ENCODE assay signal across 8 cellular contexts in genomic region chr17:38606646-38607611, GRCh38. TPM values are rescaled to one million over a fixed set of nuclear protein-coding genes. Genes with fewer than 3 reads are reported as not detected.
A peak's percentile ranks its signal among the peaks of the same experiment; 100 is the strongest.
DNase-seq lines count a peak whose midpoint lies in the region; ATAC-seq and TF ChIP-seq lines count a peak whose summit lies in the region.

No MANE protein-coding gene starts in this region.

- H3K27me3 Mint-ChIP-seq in CD4-positive, alpha-beta T cell, result peaks cover 83% of the 10 kb centered on the region
- H3K27me3 Mint-ChIP-seq in effector memory CD8-positive, alpha-beta T cell, result peaks cover 47 to 88% of the 10 kb centered on the region in 2 donors

- TF ChIP-seq CTCF in CD4-positive, alpha-beta T cell (IDR thresholded peaks at IDR 0.05), result no peak

- no peaks in the 10 kb centered on the region for H3K36me3 Mint-ChIP-seq in CD4-positive, alpha-beta T cell (ENCODE audit: low read depth)
- H3K36me3 Mint-ChIP-seq in effector memory CD8-positive, alpha-beta T cell (ENCODE audit: insufficient read depth), result peaks cover 3% of the 10 kb centered on the region

- no peaks in the 10 kb centered on the region for H3K36me3 ChIP-seq in neuron (ENCODE audit: insufficient read depth, low read length)

- peak overlapping the region; percentile 72 for H3K4me3 ChIP-seq in neuron (ENCODE audit: low read length)

- H3K4me3 Mint-ChIP-seq in CD4-positive, alpha-beta T cell, result peak overlapping the region; percentile 71
- peak overlapping the region; percentile 74 to 79 for H3K4me3 Mint-ChIP-seq in effector memory CD8-positive, alpha-beta T cell

- peaks cover 19% of the 10 kb centered on the region for H3K4me1 Mint-ChIP-seq in CD4-positive, alpha-beta T cell (ENCODE audit: low read depth)
- H3K4me1 Mint-ChIP-seq in effector memory CD8-positive, alpha-beta T cell (ENCODE audit: low read depth in 2 of 2), result peaks cover 11 to 18% of the 10 kb centered on the region in 2 donors

- H3K4me1 ChIP-seq in neuron (ENCODE audit: insufficient read depth, low read length), result peaks cover 45% of the 10 kb centered on the region

- peak overlapping the region; percentile 48 for H2AFZ ChIP-seq in neuron (ENCODE audit: low read depth, low read length)

- H3K27ac Mint-ChIP-seq in CD4-positive, alpha-beta T cell, result no peak overlapping the region
- peak overlapping the region in 1 of 2 donors; percentile 55 for H3K27ac Mint-ChIP-seq in effector memory CD8-positive, alpha-beta T cell

- CTCF ChIA-PET in CD4-positive, alpha-beta T cell (lab: Charles Lee), result interaction anchor here (1.6 kb wide), 1 partner anchor 48 kb away, joined by 6 read pairs; no protein-coding TSS in a partner anchor

- no peaks in the 10 kb centered on the region for H3K9me3 ChIP-seq in CD4-positive, alpha-beta T cell (ENCODE audit: control insufficient read depth, low read length)
- H3K9me3 ChIP-seq in neuron (ENCODE audit: low read length), result peaks cover 6% of the 10 kb centered on the region

- ATAC-seq in CD4-positive, alpha-beta T cell (ENCODE audit: poor library complexity), result no peak
- no peak for ATAC-seq in effector memory CD8-positive, alpha-beta T cell (replicated peaks)
- ATAC-seq in HG03520 (IDR thresholded peaks at IDR 0.05; ENCODE audit: unreplicated experiment) (no peak), GM18519 (IDR thresholded peaks at IDR 0.05; ENCODE audit: low FRiP score, unreplicated experiment) (no peak)

- POLR2A ChIA-PET in CD4-positive, alpha-beta T cell (lab: Charles Lee), result interaction anchor here (0.5 kb wide), 1 partner anchor 61 kb away, joined by 3 read pairs; no protein-coding TSS in a partner anchor

- no peaks in the 10 kb centered on the region for H3K9me3 Mint-ChIP-seq in CD4-positive, alpha-beta T cell
- no peaks in the 10 kb centered on the region for H3K9me3 Mint-ChIP-seq in effector memory CD8-positive, alpha-beta T cell

- intact Hi-C loops in CD4-positive, alpha-beta T cell (cut with DNase I, micrococcal nuclease), result no loop called here

- peaks cover 85% of the 10 kb centered on the region for H3K27me3 ChIP-seq in CD4-positive, alpha-beta T cell (ENCODE audit: control insufficient read depth, insufficient read depth, low read length)
- H3K27me3 ChIP-seq in neuron (ENCODE audit: insufficient read depth, low read length), result peaks cover 4% of the 10 kb centered on the region

- DNase-seq in CD4-positive, alpha-beta T cell, result no peak
- peak; percentile 30 for DNase-seq in NCI-H2196 treated with DMSO at 0.1 percent for 48 hours (lab: John Stamatoyannopoulos, UW; ENCODE audit: unreplicated experiment)
- no peak for DNase-seq in effector memory CD8-positive, alpha-beta T cell
- DNase-seq in GM03348 (ENCODE audit: low spot score), result no peak
- no peak for DNase-seq in NAMALWA (ENCODE audit: low spot score)

- no peak overlapping the region for H3K27ac ChIP-seq in CD4-positive, alpha-beta T cell (ENCODE audit: low read depth, low read length)

RNA-seq across cellular contexts. Expression of gene SRCIN1, which starts 1.2 kb away (rescaled TPM):
- under 1 TPM in 1 of 2 experiments, not detected in 1; 0.06 TPM for total RNA-seq in CD4-positive, alpha-beta T cell
